ENCODE assay signal across 7 cellular contexts in genomic region chr2:34552337-34552736, GRCh38.
"Had no signal": no experiment of that assay in that cellular context is flagged by ENCODE, and none has a peak within 500 bp of the region (broad histone marks: within the 10 kb centered on the region; RNA-seq: fewer than 3 reads in every experiment).

No MANE protein-coding gene starts in this region.

- H3K4me3 ChIP-seq: K562 had no signal

- FAIRE-seq: HepG2, HTR-8/SVneo, K562 had no signal

- DNase-seq: IMR-90, KBM-7, KG1 had no signal

- H3K27ac ChIP-seq: HL-60 had no signal
